ENCODE assay signal across 8 cellular contexts in the genomic region with DNA sequence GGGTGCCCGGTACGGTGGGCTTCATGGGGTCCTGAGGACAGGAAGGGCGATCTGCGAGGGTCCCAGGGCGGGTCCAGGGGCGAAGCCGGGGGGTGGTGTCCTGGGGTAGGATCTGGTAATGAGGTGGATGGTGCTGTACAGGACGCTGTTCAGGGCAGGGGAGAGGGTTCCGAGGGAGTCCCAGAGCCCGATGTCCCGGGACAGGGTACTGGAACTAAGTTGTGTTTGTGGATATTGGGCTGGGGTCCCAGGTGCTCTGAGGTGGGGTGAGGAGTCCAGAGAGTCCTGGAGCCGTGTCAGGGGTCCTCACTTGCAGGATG. TPM values are rescaled to one million over a fixed set of nuclear protein-coding genes. Genes with fewer than 3 reads are reported as not detected.
DNase-seq lines count a peak whose midpoint lies in the region; ATAC-seq and TF ChIP-seq lines count a peak whose summit lies in the region.

No MANE protein-coding gene starts in this region.

- H3K9me3 ChIP-seq in ES-I3 (ENCODE audit: control insufficient read depth, insufficient read depth, low read length) = peaks cover 6% of the 10 kb centered on the region; the same call in 1 of the 2 replicates

- no peak for TF ChIP-seq CTCF in astrocyte of the spinal cord (IDR thresholded peaks at IDR 0.05; ENCODE audit: low read depth, low read length)
- TF ChIP-seq CTCF in lower leg skin (IDR thresholded peaks at IDR 0.05) = no peak

- intact Hi-C loops in lower leg skin (cut with DNase I; ENCODE audit: low total_unique reads) = no loop called here

- no peak for TF ChIP-seq POLR2A in lower leg skin (IDR thresholded peaks at IDR 0.05)

- in situ Hi-C loops in astrocyte of the spinal cord (cut with HindIII; ENCODE audit: low sequenced_read_pairs) = no loop called here

- H3K27ac ChIP-seq in urinary bladder (ENCODE audit: low read depth) = no peak overlapping the region

- H3K9ac ChIP-seq in ES-I3 (ENCODE audit: low read depth, low read length) = peak overlapping the region; percentile 89

- peak; percentile 10 for ATAC-seq in HG03064 (IDR thresholded peaks at IDR 0.05; ENCODE audit: low read depth, unreplicated experiment)
- no peak for ATAC-seq in GM18858 (IDR thresholded peaks at IDR 0.05; ENCODE audit: unreplicated experiment)

- H3K4me1 ChIP-seq in ES-I3 (ENCODE audit: insufficient read depth, low read length) (peaks cover 5% of the 10 kb centered on the region; the same call in 1 of the 2 replicates), urinary bladder (ENCODE audit: insufficient read depth) (no peaks in the 10 kb centered on the region)

- no peaks in the 10 kb centered on the region for H3K36me3 ChIP-seq in ES-I3 (ENCODE audit: insufficient read depth, low read length)
- no peaks in the 10 kb centered on the region for H3K36me3 ChIP-seq in urinary bladder (ENCODE audit: insufficient read depth)

- H3K4me3 ChIP-seq in astrocyte of the spinal cord (ENCODE audit: low read depth, low read length) = peak overlapping the region; percentile 85
- peak overlapping the region; percentile 68 for H3K4me3 ChIP-seq in lower leg skin (ENCODE audit: low read depth, poor library complexity, severe bottlenecking)
- peak overlapping the region; percentile 86 for H3K4me3 ChIP-seq in urinary bladder (ENCODE audit: low read depth, low read length)

- 1% methylated on average over 12 of the region's 12 CpGs for WGBS in lower leg skin, 2 donors
- 2% methylated on average over 12 of the region's 12 CpGs for WGBS in urinary bladder

- DNase-seq in astrocyte of the spinal cord (ENCODE audit: low read depth, low spot score) (no peak), lower leg skin (ENCODE audit: low spot score in 2 of 2) (no peak), NCI-H1930 (lab: John Stamatoyannopoulos, UW) (no peak), middle frontal gyrus (ENCODE audit: extremely low spot score, low spot score) (no peak)

RNA-seq across cellular contexts. Expression of a gene that starts 0.4 kb away (rescaled TPM):
- total RNA-seq in lower leg skin (10 to 100 TPM; 25.4 to 34.9 (median 28.4) TPM), urinary bladder (42.8 TPM)
- polyA plus RNA-seq in urinary bladder = 48.1 TPM

RNA-seq across cellular contexts. Expression of a gene that starts 15.5 kb away (rescaled TPM):
- total RNA-seq in lower leg skin = 1 to 10 TPM in 2 of 4 donors, under 1 TPM in 1, not detected in 1; 0.15 to 3.7 (median 2.0) TPM
- total RNA-seq in urinary bladder = 0.53 TPM
- 2.8 TPM for polyA plus RNA-seq in urinary bladder

RNA-seq across cellular contexts. Expression of a gene that starts 19.4 kb away (rescaled TPM):
- total RNA-seq in lower leg skin (10 to 100 TPM; 23.3 to 48.2 (median 45.1) TPM), urinary bladder (17.3 TPM)
- polyA plus RNA-seq in urinary bladder = 55.0 TPM

RNA-seq across cellular contexts. Expression of a gene that starts 32.4 kb away (rescaled TPM):
- total RNA-seq in lower leg skin (1 to 10 TPM in 2 of 4 donors, under 1 TPM in 2; 0.12 to 2.6 (median 0.87) TPM), urinary bladder (0.74 TPM)
- 0.96 TPM for polyA plus RNA-seq in urinary bladder

RNA-seq across cellular contexts. Expression of a gene that starts 49.8 kb away (rescaled TPM):
- total RNA-seq in lower leg skin = 1 to 10 TPM; 1.5 to 4.5 (median 2.8) TPM
- 0.42 TPM for total RNA-seq in urinary bladder
- polyA plus RNA-seq in urinary bladder = 1.2 TPM
